ENCODE assay signal across 8 cellular contexts in genomic region chr4:139416073-139416673, GRCh38. TPM values are rescaled to one million over a fixed set of nuclear protein-coding genes. Genes with fewer than 3 reads are reported as not detected.
DNase-seq lines count a peak whose midpoint lies in the region; ATAC-seq and TF ChIP-seq lines count a peak whose summit lies in the region.

No MANE protein-coding gene starts in this region.

- H3K4me3 ChIP-seq in cardiac muscle cell (no peak overlapping the region), testis (no peak overlapping the region)

- DNase-seq in cardiac muscle cell (ENCODE audit: low read depth in 1 of 2, low spot score in 1 of 2) (peak; percentile 28 to 77), left cardiac atrium (no peak), LHCN-M2 (ENCODE audit: low read depth) (peak; percentile 35), iPS-NIHi11 (ENCODE audit: low spot score) (peak; percentile 44), testis (no peak)
- peak; percentile 3 for DNase-seq in activated T-helper 1 cell treated with anti-CD3 and anti-CD28 coated beads, Interleukin-12 subunit alpha, Interleukin-12 subunit beta, Interleukin-2, Interleukin-4 antibody, amounts not matched to agents 30 ng/mL and 10 ng/mL and 1 ng/mL, durations not matched to agents 14 hours and 24 hours and 36 hours (ENCODE audit: low spot score)

- peaks cover 5% of the 10 kb centered on the region for H3K9me3 Mint-ChIP-seq in activated T-helper 1 cell treated with anti-CD3 and anti-CD28 coated beads, Interleukin-12 subunit alpha, Interleukin-12 subunit beta, Interleukin-2, Interleukin-4 antibody, amounts not matched to agents 30 ng/mL and 10 ng/mL and 1 ng/mL, durations not matched to agents 14 hours and 24 hours and 36 hours
- H3K9me3 Mint-ChIP-seq in stimulated activated memory B cell treated with anti-CD40 and anti-IgM and Interleukin-4, amounts not matched to agents 10 μg/mL and 1 μg/mL and 100 μg/mL, for 72 hours: peaks cover 7% of the 10 kb centered on the region

- intact Hi-C loops in left cardiac atrium (cut with DNase I): loop anchor here in 1 of 2 donors (10.0 kb wide), 1 partner anchor 219 kb away; no protein-coding TSS in a partner anchor
- intact Hi-C loops in activated T-helper 1 cell treated with anti-CD3 and anti-CD28 coated beads, Interleukin-12 subunit alpha, Interleukin-12 subunit beta, Interleukin-2, Interleukin-4 antibody, amounts not matched to agents 30 ng/mL and 10 ng/mL and 1 ng/mL, durations not matched to agents 14 hours and 24 hours and 36 hours (cut with micrococcal nuclease): loop anchor here (1.0 to 2.0 kb wide), 3 partner anchors 37 to 235 kb away; no protein-coding TSS in a partner anchor
- intact Hi-C loops in testis (cut with DNase I; ENCODE audit: low total_unique reads): no loop called here

- H3K9me3 ChIP-seq in cardiac muscle cell (ENCODE audit: low read depth): no peaks in the 10 kb centered on the region
- no peaks in the 10 kb centered on the region for H3K9me3 ChIP-seq in testis

- no peaks in the 10 kb centered on the region for H3K36me3 ChIP-seq in cardiac muscle cell
- H3K36me3 ChIP-seq in testis (ENCODE audit: low read depth, missing control alignments): no peaks in the 10 kb centered on the region

- H3K4me3 Mint-ChIP-seq in activated T-helper 1 cell treated with anti-CD3 and anti-CD28 coated beads, Interleukin-12 subunit alpha, Interleukin-12 subunit beta, Interleukin-2, Interleukin-4 antibody, amounts not matched to agents 30 ng/mL and 10 ng/mL and 1 ng/mL, durations not matched to agents 14 hours and 24 hours and 36 hours: no peak overlapping the region
- no peak overlapping the region for H3K4me3 Mint-ChIP-seq in stimulated activated memory B cell treated with anti-CD40 and anti-IgM and Interleukin-4, amounts not matched to agents 10 μg/mL and 1 μg/mL and 100 μg/mL, for 72 hours

- ATAC-seq in left cardiac atrium (no peak), GM21515 (IDR thresholded peaks at IDR 0.05; ENCODE audit: unreplicated experiment) (no peak)
- ATAC-seq in stimulated activated memory B cell treated with anti-CD40 and anti-IgM and Interleukin-4, amounts not matched to agents 10 μg/mL and 1 μg/mL and 100 μg/mL, for 72 hours: no peak

- H3K27ac Mint-ChIP-seq in activated T-helper 1 cell treated with anti-CD3 and anti-CD28 coated beads, Interleukin-12 subunit alpha, Interleukin-12 subunit beta, Interleukin-2, Interleukin-4 antibody, amounts not matched to agents 30 ng/mL and 10 ng/mL and 1 ng/mL, durations not matched to agents 14 hours and 24 hours and 36 hours: no peak overlapping the region
- H3K27ac Mint-ChIP-seq in stimulated activated memory B cell treated with anti-CD40 and anti-IgM and Interleukin-4, amounts not matched to agents 10 μg/mL and 1 μg/mL and 100 μg/mL, for 72 hours: no peak overlapping the region

- TF ChIP-seq POLR2A in testis (IDR thresholded peaks at IDR 0.05): no peak

- peaks cover 27% of the 10 kb centered on the region for H3K4me1 Mint-ChIP-seq in activated T-helper 1 cell treated with anti-CD3 and anti-CD28 coated beads, Interleukin-12 subunit alpha, Interleukin-12 subunit beta, Interleukin-2, Interleukin-4 antibody, amounts not matched to agents 30 ng/mL and 10 ng/mL and 1 ng/mL, durations not matched to agents 14 hours and 24 hours and 36 hours (ENCODE audit: low read depth)
- H3K4me1 Mint-ChIP-seq in stimulated activated memory B cell treated with anti-CD40 and anti-IgM and Interleukin-4, amounts not matched to agents 10 μg/mL and 1 μg/mL and 100 μg/mL, for 72 hours: peaks cover 6% of the 10 kb centered on the region

- no peaks in the 10 kb centered on the region for H3K27me3 ChIP-seq in cardiac muscle cell
- H3K27me3 ChIP-seq in testis: no peaks in the 10 kb centered on the region

- WGBS in testis, 2 donors: 76 to 80% methylated on average over 2 of the region's 2 CpGs

- TF ChIP-seq CTCF in cardiac muscle cell (IDR thresholded peaks at IDR 0.05; ENCODE audit: low read depth, low read length) (peak; percentile 52), testis (IDR thresholded peaks at IDR 0.05) (peak; percentile 51 to 82 (median 58))

- H3K36me3 Mint-ChIP-seq in activated T-helper 1 cell treated with anti-CD3 and anti-CD28 coated beads, Interleukin-12 subunit alpha, Interleukin-12 subunit beta, Interleukin-2, Interleukin-4 antibody, amounts not matched to agents 30 ng/mL and 10 ng/mL and 1 ng/mL, durations not matched to agents 14 hours and 24 hours and 36 hours (ENCODE audit: low read depth): peaks cover 22% of the 10 kb centered on the region
- H3K36me3 Mint-ChIP-seq in stimulated activated memory B cell treated with anti-CD40 and anti-IgM and Interleukin-4, amounts not matched to agents 10 μg/mL and 1 μg/mL and 100 μg/mL, for 72 hours: peaks cover 58% of the 10 kb centered on the region

- H3K4me1 ChIP-seq in cardiac muscle cell (ENCODE audit: low read depth) (no peaks in the 10 kb centered on the region), testis (no peaks in the 10 kb centered on the region)

- H3K27ac ChIP-seq in cardiac muscle cell (no peak overlapping the region), testis (no peak overlapping the region)

- H3K27me3 Mint-ChIP-seq in activated T-helper 1 cell treated with anti-CD3 and anti-CD28 coated beads, Interleukin-12 subunit alpha, Interleukin-12 subunit beta, Interleukin-2, Interleukin-4 antibody, amounts not matched to agents 30 ng/mL and 10 ng/mL and 1 ng/mL, durations not matched to agents 14 hours and 24 hours and 36 hours (ENCODE audit: insufficient read depth): no peaks in the 10 kb centered on the region
- H3K27me3 Mint-ChIP-seq in stimulated activated memory B cell treated with anti-CD40 and anti-IgM and Interleukin-4, amounts not matched to agents 10 μg/mL and 1 μg/mL and 100 μg/mL, for 72 hours: no peaks in the 10 kb centered on the region

RNA-seq across cellular contexts. Expression of gene RAB33B, which starts 37.7 kb away (rescaled TPM):
- total RNA-seq in cardiac muscle cell: 6.6 and 8.8 TPM in 2 replicates
- polyA plus RNA-seq in cardiac muscle cell: 8.4 and 10.4 TPM in 2 replicates
- 1 to 10 TPM; 6.3 to 6.6 TPM for total RNA-seq in left cardiac atrium
- 3.6 and 3.7 TPM in 2 replicates for total RNA-seq in LHCN-M2 (2014; rRNA removed)
- polyA plus RNA-seq in LHCN-M2 (2012): 1.3 TPM
- 4.8 and 5.2 TPM in 2 replicates for total RNA-seq in activated T-helper 1 cell treated with anti-CD3 and anti-CD28 coated beads, Interleukin-12 subunit alpha, Interleukin-12 subunit beta, Interleukin-2, Interleukin-4 antibody, amounts not matched to agents 30 ng/mL and 10 ng/mL and 1 ng/mL, durations not matched to agents 14 hours and 24 hours and 36 hours
- 10 to 100 TPM; 10.9 to 12.1 TPM for total RNA-seq in testis
- 8.8 TPM for polyA plus RNA-seq in testis (ENCODE audit: insufficient read depth, low read depth, low replicate concordance)

Comparison
In these comparisons a context has a peak if more than half of its experiments do, and no peak if none do; other contexts are left out.
1. DNase-seq: peak in cardiac muscle cell (2 of 2), LHCN-M2 (single experiment), activated T-helper 1 cell treated with anti-CD3 and anti-CD28 coated beads, Interleukin-12 subunit alpha, Interleukin-12 subunit beta, Interleukin-2, Interleukin-4 antibody, amounts not matched to agents 30 ng/mL and 10 ng/mL and 1 ng/mL, durations not matched to agents 14 hours and 24 hours and 36 hours (single experiment) and iPS-NIHi11 (single experiment); none in left cardiac atrium (single experiment) and testis (single experiment).